ENCODE assay signal across 9 cellular contexts in the genomic region with DNA sequence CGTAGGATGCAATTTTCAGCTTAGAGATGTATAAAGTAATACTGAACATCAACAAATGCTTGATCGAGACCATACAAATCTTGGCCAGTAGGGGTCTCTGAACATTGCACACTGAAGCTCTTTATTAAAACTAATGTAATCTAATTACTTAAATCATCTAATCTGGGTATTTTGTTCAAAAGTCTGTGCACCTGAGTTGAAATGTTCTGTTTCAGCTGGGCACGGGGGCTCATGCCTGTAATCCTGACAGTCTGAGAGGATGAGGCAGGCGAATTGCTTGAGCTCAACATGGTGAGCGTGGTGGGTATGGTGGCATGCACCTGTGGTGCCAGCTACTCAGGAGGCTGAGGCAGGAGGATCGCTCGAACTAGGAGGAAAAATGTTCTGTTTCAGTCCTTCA. TPM values are rescaled to one million over a fixed set of nuclear protein-coding genes. Genes with fewer than 3 reads are reported as not detected.
DNase-seq lines count a peak whose midpoint lies in the region; ATAC-seq and TF ChIP-seq lines count a peak whose summit lies in the region.
"Had no signal": no experiment of that assay in that cellular context is flagged by ENCODE, and none has a peak within 500 bp of the region (broad histone marks: within the 10 kb centered on the region; RNA-seq: fewer than 3 reads in every experiment).

No MANE protein-coding gene starts in this region.

- intact Hi-C loops in Panc1 (cut with micrococcal nuclease; ENCODE audit: unreplicated experiment) (loop anchor here (10.0 kb wide), 1 partner anchor 200 kb away; no protein-coding TSS in a partner anchor), right lobe of liver (cut with DNase I) (loop anchor here in 1 of 2 donors (10.0 kb wide), 1 partner anchor 210 kb away; no protein-coding TSS in a partner anchor), upper lobe of right lung (cut with DNase I) (no loop called here)

- TF ChIP-seq POLR2A in right lobe of liver (IDR thresholded peaks at IDR 0.05): no peak

- in situ Hi-C loops in Panc1 (cut with HindIII; ENCODE audit: low pct_unique_long_range_greater_than_20kb, low sequenced_read_pairs): no loop called here
- in situ Hi-C loops in brain microvascular endothelial cell (cut with HindIII; ENCODE audit: low pct_ligation_motif_present, low sequenced_read_pairs): no loop called here

- 48% methylated on average over 7 of the region's 7 CpGs for WGBS in right lobe of liver (ENCODE audit: insufficient coverage, low coverage, low lambda C conversion rate, missing lambda C conversion rate)

- CTCF ChIA-PET in AG04449 (lab: Yijun Ruan, JAX) (interaction anchor here (0.7 to 6.0 kb wide), 57 partner anchors 9 to 227 kb away, joined by 3 to 143 read pairs (median 6); partner anchors contain the start of genes ESM1 and GPX8), Panc1 (lab: Charles Lee) (interaction anchor here (0.6 to 2.7 kb wide), 5 partner anchors 15 to 1770 kb away, joined by 4 to 19 read pairs (median 5); partner anchors contain the start of gene GPX8)

- ATAC-seq in Panc1 (peak; percentile 78; the same call in 1 of the 2 replicates), right lobe of liver (peak; percentile 64 to 76 (median 74)), upper lobe of right lung (peak; percentile 49), HG03521 (IDR thresholded peaks at IDR 0.05; ENCODE audit: unreplicated experiment) (no peak), GM19023 (IDR thresholded peaks at IDR 0.05; ENCODE audit: unreplicated experiment) (no peak)

- H3K27me3 ChIP-seq in Panc1 (ENCODE audit: control insufficient read depth, insufficient read depth, low read length) (no peaks in the 10 kb centered on the region; the same call in 1 of the 2 replicates), brain microvascular endothelial cell (replicated peaks) (no peaks in the 10 kb centered on the region), right lobe of liver (no peaks in the 10 kb centered on the region), upper lobe of right lung (peaks cover 5% of the 10 kb centered on the region)

- BruUV-seq in Panc1 (replicated peaks; lab: Mats Ljungman, UMichigan): no TSS peak

- TF ChIP-seq CTCF in AG04449 (IDR thresholded peaks at IDR 0.05; ENCODE audit: insufficient read depth, low read length, missing control alignments) (peak; percentile 59), GM12872 (IDR thresholded peaks at IDR 0.05; ENCODE audit: insufficient read depth, low read depth, low read length) (peak; percentile 64), Panc1 (IDR thresholded peaks at IDR 0.05) (peak; percentile 81), brain microvascular endothelial cell (IDR thresholded peaks at IDR 0.05; ENCODE audit: low read depth, low read length, missing control alignments) (peak; percentile 71), right lobe of liver (IDR thresholded peaks at IDR 0.05) (peak; percentile 58 to 73 (median 66)), upper lobe of right lung (IDR thresholded peaks at IDR 0.05) (peak; percentile 68)

- H3K9me3 ChIP-seq in Panc1 (ENCODE audit: control insufficient read depth, insufficient read depth, low read depth, low read length) (no peaks in the 10 kb centered on the region), right lobe of liver (no peaks in the 10 kb centered on the region), upper lobe of right lung (no peaks in the 10 kb centered on the region)

- H3K27ac ChIP-seq in Panc1 (ENCODE audit: low read length) (no peak overlapping the region), brain microvascular endothelial cell (no peak overlapping the region), right lobe of liver (no peak overlapping the region), upper lobe of right lung (no peak overlapping the region)
- H3K27ac ChIP-seq: HL-60 had no signal

- no peak overlapping the region for H3K4me3 ChIP-seq in AG04449 (ENCODE audit: low read depth, low read length)
- H3K4me3 ChIP-seq in Panc1 (ENCODE audit: low read depth in 2 of 2, low read length in 2 of 2): no peak overlapping the region
- no peak overlapping the region for H3K4me3 ChIP-seq in brain microvascular endothelial cell (ENCODE audit: low read depth, low read length)
- no peak overlapping the region for H3K4me3 ChIP-seq in right lobe of liver
- no peak overlapping the region for H3K4me3 ChIP-seq in upper lobe of right lung

- DNase-seq in AG04449 (ENCODE audit: low read depth, low spot score) (peak; percentile 4), Panc1 (ENCODE audit: low read depth, low spot score) (peak; percentile 15), brain microvascular endothelial cell (peak; percentile 30), right lobe of liver (no peak), upper lobe of right lung (no peak)

- no peaks in the 10 kb centered on the region for H3K36me3 ChIP-seq in Panc1 (ENCODE audit: control insufficient read depth, insufficient read depth, low read length)
- H3K36me3 ChIP-seq in brain microvascular endothelial cell (replicated peaks): no peaks in the 10 kb centered on the region
- H3K36me3 ChIP-seq in right lobe of liver: no peaks in the 10 kb centered on the region
- H3K36me3 ChIP-seq in upper lobe of right lung: no peaks in the 10 kb centered on the region

- POLR2A ChIA-PET in AG04449 (lab: Yijun Ruan, JAX) (interaction anchor here (1.0 kb wide), 1 partner anchor 215 kb away, joined by 4 read pairs; the partner anchor contains the start of gene GPX8), Panc1 (lab: Charles Lee) (interaction anchor here (0.5 kb wide), 1 partner anchor 220 kb away, joined by 5 read pairs; no protein-coding TSS in a partner anchor)

- H3K4me1 ChIP-seq in Panc1 (ENCODE audit: control insufficient read depth, insufficient read depth, low read length) (no peaks in the 10 kb centered on the region), right lobe of liver (no peaks in the 10 kb centered on the region), upper lobe of right lung (no peaks in the 10 kb centered on the region)

RNA-seq across cellular contexts. Expression of gene ESM1, which starts 41.0 kb away (rescaled TPM):
- not detected for total RNA-seq in Panc1 (2021; ENCODE audit: unreplicated experiment)
- not detected for polyA plus RNA-seq in Panc1 (2012; ENCODE audit: insufficient read length)
- 1 to 10 TPM in 1 of 6 experiments, under 1 TPM in 3, not detected in 2; 0.24 to 2.6 (median 0.31) TPM for total RNA-seq in right lobe of liver
- total RNA-seq in upper lobe of right lung: 2.7 TPM

Comparison
In these comparisons a context has a peak if more than half of its experiments do, and no peak if none do; other contexts are left out.
1. DNase-seq: peak in AG04449 (single experiment), Panc1 (single experiment) and brain microvascular endothelial cell (single experiment); none in right lobe of liver (0 of 3) and upper lobe of right lung (single experiment).
2. ATAC-seq: peak in Panc1 (single experiment), right lobe of liver (4 of 4) and upper lobe of right lung (single experiment); none in HG03521 (single experiment) and GM19023 (single experiment).
3. Peak in every context shown above with its lines, with median percentiles within 50 percentile points of each other: CTCF ChIP-seq.